ENCODE assay signal across 7 cellular contexts in genomic region chr14:84068288-84068687, GRCh38.
"Had no signal": no experiment of that assay in that cellular context is flagged by ENCODE, and none has a peak within 500 bp of the region (broad histone marks: within the 10 kb centered on the region; RNA-seq: fewer than 3 reads in every experiment).

No MANE protein-coding gene starts in this region.

- DNase-seq: H7, HFFc6, KG1 had no signal

- H3K36me3 ChIP-seq: HAP-1 had no signal

- H3K4me2 ChIP-seq: GM23338 had no signal

- ATAC-seq: GM23338, HCT116 had no signal

- H3K9me3 ChIP-seq: HAP-1 had no signal

- H2AFZ ChIP-seq: GM23338 had no signal

- H3K27ac ChIP-seq: HL-60 had no signal

- H3K4me3 ChIP-seq: GM23338, HAP-1 had no signal
